In genomic region chr22:36022697-36023096, GRCh38 we compare ENCODE assay signal across 13 cellular contexts. TPM values are rescaled to one million over a fixed set of nuclear protein-coding genes. Genes with fewer than 3 reads are reported as not detected.
DNase-seq lines count a peak whose midpoint lies in the region; ATAC-seq and TF ChIP-seq lines count a peak whose summit lies in the region.
"Had no signal": no experiment of that assay in that cellular context is flagged by ENCODE, and none has a peak within 500 bp of the region (broad histone marks: within the 10 kb centered on the region; RNA-seq: fewer than 3 reads in every experiment).

No MANE protein-coding gene starts in this region.

- BruUV-seq in OCI-LY7 (replicated peaks; lab: Mats Ljungman, UMichigan), result no TSS peak

- H3K9ac ChIP-seq in fibroblast of lung (ENCODE audit: insufficient read depth, low read length) (no peak overlapping the region), rectal smooth muscle tissue (ENCODE audit: low read length) (no peak overlapping the region)

- H3K27me3 ChIP-seq in fibroblast of lung (ENCODE audit: control insufficient read depth, insufficient read depth, low read length) (no peaks in the 10 kb centered on the region), rectal smooth muscle tissue (ENCODE audit: control insufficient read depth, insufficient read depth, low read length) (no peaks in the 10 kb centered on the region), MG63 (no peaks in the 10 kb centered on the region), foreskin keratinocyte (no peaks in the 10 kb centered on the region)

- H3K36me3 ChIP-seq in OCI-LY7 (ENCODE audit: insufficient read depth, low read length), result peaks cover 17% of the 10 kb centered on the region
- no peaks in the 10 kb centered on the region for H3K36me3 ChIP-seq in fibroblast of lung (ENCODE audit: control insufficient read depth, insufficient read depth, low read length)
- H3K36me3 ChIP-seq in rectal smooth muscle tissue (ENCODE audit: control insufficient read depth, insufficient read depth, low read length), result no peaks in the 10 kb centered on the region
- H3K36me3 ChIP-seq in MG63, result peaks cover 42% of the 10 kb centered on the region
- H3K36me3 ChIP-seq: spleen had no signal

- H3K9me3 ChIP-seq in OCI-LY7 (ENCODE audit: low read length), result no peaks in the 10 kb centered on the region
- H3K9me3 ChIP-seq in fibroblast of lung (ENCODE audit: control insufficient read depth, insufficient read depth, low read depth, low read length), result no peaks in the 10 kb centered on the region
- H3K9me3 ChIP-seq in MG63, result peaks cover 5% of the 10 kb centered on the region; the same call in 1 of the 2 replicates
- H3K9me3 ChIP-seq: spleen had no signal

- H3K4me2 ChIP-seq in OCI-LY7 (ENCODE audit: low read length), result peak overlapping the region; percentile 55
- H3K4me2 ChIP-seq in fibroblast of lung (ENCODE audit: extremely low read depth, insufficient read depth, low read length), result peak overlapping the region; percentile 91

- peak overlapping the region; percentile 63 for H3K27ac ChIP-seq in OCI-LY7 (ENCODE audit: low read depth, low read length, poor library complexity, severe bottlenecking)
- H3K27ac ChIP-seq in fibroblast of lung (ENCODE audit: insufficient read depth, low read length), result peak overlapping the region; percentile 54
- peak overlapping the region; percentile 83 for H3K27ac ChIP-seq in rectal smooth muscle tissue (ENCODE audit: low read depth, low read length)
- H3K27ac ChIP-seq in foreskin keratinocyte, result no peak overlapping the region

- H4K20me1 ChIP-seq in OCI-LY7 (ENCODE audit: insufficient read depth, low read length) (no peaks in the 10 kb centered on the region), fibroblast of lung (ENCODE audit: control insufficient read depth, extremely low read depth, insufficient read depth, low read length) (no peaks in the 10 kb centered on the region)

- H3K4me3 ChIP-seq in AG04449 (ENCODE audit: low read depth, low read length) (peak overlapping the region; percentile 12), OCI-LY7 (ENCODE audit: low read depth, low read length, poor library complexity, severe bottlenecking) (no peak overlapping the region), fibroblast of lung (replicated peaks in 1 of 4; ENCODE audit: control extremely low read depth in 1 of 4, insufficient read depth in 1 of 4, low read depth in 3 of 4, low read length in 4 of 4) (peak overlapping the region in 3 of 4 experiments; percentile 3 to 31 (median 14)), rectal smooth muscle tissue (ENCODE audit: low read length) (no peak overlapping the region), MG63 (no peak overlapping the region)
- H3K4me3 ChIP-seq: spleen had no signal

- DNase-seq in AG04449 (ENCODE audit: low read depth, low spot score) (no peak), OCI-LY7 (ENCODE audit: low spot score) (peak; percentile 34), fibroblast of lung (ENCODE audit: low read depth in 2 of 2) (no peak), MG63 (no peak), foreskin keratinocyte (no peak)
- DNase-seq in stimulated activated naive CD4-positive, alpha-beta T cell (lab: John Stamatoyannopoulos, UW), result no peak
- DNase-seq: activated CD4-positive, alpha-beta T cell treated with anti-CD3 and anti-CD28 coated beads, Interleukin-2, amount 10 ng/mL, durations not matched to agents 24 days and 14 days; DMS79; NCI-H1417; spleen had no signal

- TF ChIP-seq CTCF in AG04449 (IDR thresholded peaks at IDR 0.05; ENCODE audit: insufficient read depth, low read length, missing control alignments) (no peak), OCI-LY7 (conservative IDR thresholded peaks at IDR 0.05; ENCODE audit: low read length) (no peak), fibroblast of lung (conservative IDR thresholded peaks at IDR 0.05 in 1 of 2, IDR thresholded peaks at IDR 0.05 in 1 of 2; ENCODE audit: low read depth in 1 of 2, low read length in 2 of 2) (no peak), foreskin keratinocyte (conservative IDR thresholded peaks at IDR 0.05) (no peak)

- ATAC-seq in HG03045 (IDR thresholded peaks at IDR 0.05; ENCODE audit: unreplicated experiment) (no peak), foreskin keratinocyte (no peak)
- ATAC-seq: natural killer cell treated with Interleukin-12 subunit alpha and Interleukin-12 subunit beta and Interleukin-15 and Interleukin-18, amount 100 ng/mL, for 72 hours had no signal

- peaks cover 68% of the 10 kb centered on the region for H3K4me1 ChIP-seq in OCI-LY7 (ENCODE audit: insufficient read depth, low read length, poor library complexity, severe bottlenecking)
- peaks cover 22% of the 10 kb centered on the region for H3K4me1 ChIP-seq in fibroblast of lung (ENCODE audit: control insufficient read depth, extremely low read depth, insufficient read depth, low read length)
- H3K4me1 ChIP-seq in rectal smooth muscle tissue (ENCODE audit: control insufficient read depth, insufficient read depth, low read length), result peaks cover 36% of the 10 kb centered on the region
- peaks cover 12% of the 10 kb centered on the region for H3K4me1 ChIP-seq in foreskin keratinocyte

- H2AFZ ChIP-seq in OCI-LY7 (ENCODE audit: low read length) (no peak overlapping the region), fibroblast of lung (ENCODE audit: low read length) (no peak overlapping the region)

- intact Hi-C loops in OCI-LY7 (cut with micrococcal nuclease; ENCODE audit: unreplicated experiment), result no loop called here

- POLR2A ChIA-PET in AG04449 (lab: Yijun Ruan, JAX), result interaction anchor here (0.5 to 1.6 kb wide), 4 partner anchors 22 to 85 kb away, joined by 3 to 5 read pairs (median 3); no protein-coding TSS in a partner anchor
- POLR2A ChIA-PET in OCI-LY7 (lab: Charles Lee), result interaction anchor here (0.6 to 2.0 kb wide), 4 partner anchors 8 to 121 kb away, joined by 3 to 9 read pairs (median 4); no protein-coding TSS in a partner anchor

- CTCF ChIA-PET in AG04449 (lab: Yijun Ruan, JAX), result interaction anchor here (0.6 to 2.6 kb wide), 4 partner anchors 33 to 92 kb away, joined by 3 to 9 read pairs (median 7); no protein-coding TSS in a partner anchor
- CTCF ChIA-PET in OCI-LY7 (lab: Charles Lee; ENCODE audit: unreplicated experiment), result interaction anchor here (0.6 kb wide), 1 partner anchor 275 kb away, joined by 3 read pairs; no protein-coding TSS in a partner anchor

- H3K9me2 ChIP-seq in OCI-LY7 (ENCODE audit: insufficient read depth, low read length), result no peaks in the 10 kb centered on the region

- H3K79me2 ChIP-seq in OCI-LY7 (ENCODE audit: insufficient read depth, low read depth, low read length) (peaks cover 75% of the 10 kb centered on the region), fibroblast of lung (ENCODE audit: control insufficient read depth, insufficient read depth, low read length) (peaks cover 80% of the 10 kb centered on the region)

RNA-seq across cellular contexts. Expression of gene RBFOX2, which starts 5.9 kb away (rescaled TPM):
- 74.3 and 78.7 TPM in 2 replicates for total RNA-seq in OCI-LY7 (2014; rRNA removed; shearing (Covaris generic))
- total RNA-seq in OCI-LY7 (2022) (54.3 and 55.4 TPM in 2 replicates), fibroblast of lung (127 and 173 TPM in 2 replicates), foreskin keratinocyte (85.0 and 85.9 TPM in 2 replicates)
- polyA plus RNA-seq in fibroblast of lung (184 and 190 TPM in 2 replicates), foreskin keratinocyte (31.0 and 34.7 TPM in 2 replicates)
- polyA plus RNA-seq in fibroblast of lung (2012), result 107 and 125 TPM in 2 replicates
- 147 and 168 TPM in 2 replicates for polyA minus RNA-seq in fibroblast of lung (ENCODE audit: low replicate concordance)
- 64.2 and 65.6 TPM in 2 replicates for total RNA-seq in MG63 (2014; rRNA removed; shearing (Covaris generic); ENCODE audit: low replicate concordance)

Comparison
In these comparisons a context has a peak if more than half of its experiments do, and no peak if none do; other contexts are left out.
1. H3K4me3 ChIP-seq: peak in AG04449 (single experiment) and fibroblast of lung (3 of 4); none in OCI-LY7 (single experiment), rectal smooth muscle tissue (single experiment) and MG63 (single experiment).